Comparison of ENCODE assay signal across 8 cellular contexts in the genomic region with DNA sequence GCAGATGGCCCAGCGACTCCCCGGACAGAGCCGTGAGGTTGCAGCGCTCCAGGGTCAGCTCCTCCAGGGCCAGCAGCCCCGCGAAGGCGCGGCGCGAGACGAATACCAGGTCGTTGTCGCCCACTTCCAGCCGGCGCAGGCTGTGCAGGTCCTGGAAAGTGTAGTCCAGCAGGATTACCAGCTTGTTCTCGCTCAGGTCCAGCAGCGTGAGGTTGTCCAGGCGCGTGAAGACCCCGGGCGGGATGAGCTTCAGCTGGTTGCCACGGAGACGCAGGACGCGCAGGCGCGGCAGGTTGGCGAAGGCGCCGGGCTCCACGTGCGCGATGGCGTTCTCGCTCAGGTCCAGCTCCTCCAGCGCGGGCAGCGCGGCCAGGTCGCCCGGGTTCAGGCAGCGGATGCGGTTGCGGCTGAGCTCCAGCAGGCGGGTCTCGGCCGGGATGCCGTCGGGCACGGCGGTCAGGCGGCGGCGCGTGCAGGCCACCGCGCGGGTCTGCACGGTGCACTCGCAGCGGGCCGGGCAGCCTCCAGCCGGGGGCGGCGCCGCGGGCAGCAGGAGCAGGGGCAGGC. TPM values are rescaled to one million over a fixed set of nuclear protein-coding genes. Genes with fewer than 3 reads are reported as not detected.
A peak's percentile ranks its signal among the peaks of the same experiment; 100 is the strongest.
DNase-seq lines count a peak whose midpoint lies in the region; ATAC-seq and TF ChIP-seq lines count a peak whose summit lies in the region.

No MANE protein-coding gene starts in this region.

- H2AFZ ChIP-seq in SU-DHL-6 (ENCODE audit: low read depth, low read length, severe bottlenecking) = no peak overlapping the region

- no peaks in the 10 kb centered on the region for H4K20me1 ChIP-seq in SU-DHL-6 (ENCODE audit: low read depth, low read length)

- H3K79me2 ChIP-seq in SU-DHL-6 (ENCODE audit: insufficient read depth, low read length) = no peaks in the 10 kb centered on the region

- H3K27me3 Mint-ChIP-seq in T-helper 2 cell treated with Interferon-gamma antibody and Interleukin-4, amounts not matched to agents 5 μg/mL and 100 μg/mL, for 36 hours (ENCODE audit: low read depth) = no peaks in the 10 kb centered on the region

- H3K27ac ChIP-seq in SU-DHL-6 (ENCODE audit: low read depth, low read length) = no peak overlapping the region
- peak overlapping the region in 1 of 5 donors; percentile 84 for H3K27ac ChIP-seq in stomach

- no peak for TF ChIP-seq POLR2A in stomach (IDR thresholded peaks at IDR 0.05)

- H3K27me3 ChIP-seq in SU-DHL-6 (ENCODE audit: low read length) (no peaks in the 10 kb centered on the region), stomach (peaks cover 17 to 94% (median 55%) of the 10 kb centered on the region in 3 donors)

- no peak overlapping the region for H3K9ac ChIP-seq in SU-DHL-6 (ENCODE audit: low read length)

- no peak for TF ChIP-seq EP300 in stomach (IDR thresholded peaks at IDR 0.05)

- TF ChIP-seq CTCF in SU-DHL-6 (IDR thresholded peaks at IDR 0.05; ENCODE audit: insufficient read depth, low read length, poor library complexity, severe bottlenecking) (no peak), stomach (IDR thresholded peaks at IDR 0.05) (no peak)

- H3K4me3 Mint-ChIP-seq in T-helper 2 cell treated with Interferon-gamma antibody and Interleukin-4, amounts not matched to agents 5 μg/mL and 100 μg/mL, for 36 hours = peak overlapping the region; percentile 79

- DNase-seq in T-helper 2 cell treated with Interferon-gamma antibody and Interleukin-4, amounts not matched to agents 5 μg/mL and 100 μg/mL, for 36 hours (ENCODE audit: low spot score) = no peak
- DNase-seq in T-helper 2 cell (no peak), iPS-NIHi7 (ENCODE audit: extremely low spot score) (peak; percentile 69), stomach (no peak), foreskin melanocyte (no peak)

- H3K36me3 ChIP-seq in SU-DHL-6 (ENCODE audit: low read length) (no peaks in the 10 kb centered on the region), stomach (no peaks in the 10 kb centered on the region)

- H3K4me1 ChIP-seq in stomach = peaks cover 28 to 54% (median 42%) of the 10 kb centered on the region in 4 donors

- H3K4me2 ChIP-seq in SU-DHL-6 (ENCODE audit: low read depth, low read length, poor library complexity, severe bottlenecking) = peak overlapping the region; percentile 68

- H3F3A ChIP-seq in SU-DHL-6 (ENCODE audit: insufficient read depth) = 0 out of 2 replicates have a peak, but pooled peaks cover 3% of the 10 kb centered on the region

- peaks cover 17% of the 10 kb centered on the region for H3K4me1 Mint-ChIP-seq in T-helper 2 cell treated with Interferon-gamma antibody and Interleukin-4, amounts not matched to agents 5 μg/mL and 100 μg/mL, for 36 hours (ENCODE audit: low read depth)

- WGBS in stomach, 5 donors = 6 to 45% (median 13%) methylated on average over 30 to 67 of the region's 67 CpGs

- H3K4me3 ChIP-seq in SU-DHL-6 (ENCODE audit: insufficient read depth, low read length, poor library complexity, severe bottlenecking) = no peak overlapping the region
- H3K4me3 ChIP-seq in stomach = peak overlapping the region; percentile 41 to 56 (median 44)

- ATAC-seq in HG03280 (IDR thresholded peaks at IDR 0.05; ENCODE audit: unreplicated experiment) (no peak), HG02678 (IDR thresholded peaks at IDR 0.05; ENCODE audit: unreplicated experiment) (no peak)

- no peaks in the 10 kb centered on the region for H3K9me3 ChIP-seq in SU-DHL-6 (ENCODE audit: insufficient read depth, low read length)
- H3K9me3 ChIP-seq in stomach = no peaks in the 10 kb centered on the region

- intact Hi-C loops in stomach (cut with DNase I; ENCODE audit: low total_unique reads) = no loop called here

- H3K9me3 Mint-ChIP-seq in T-helper 2 cell treated with Interferon-gamma antibody and Interleukin-4, amounts not matched to agents 5 μg/mL and 100 μg/mL, for 36 hours = no peaks in the 10 kb centered on the region

- H3K9me2 ChIP-seq in SU-DHL-6 (replicated peaks; ENCODE audit: insufficient read depth, low read length) = no peaks in the 10 kb centered on the region

- no peak overlapping the region for H3K27ac Mint-ChIP-seq in T-helper 2 cell treated with Interferon-gamma antibody and Interleukin-4, amounts not matched to agents 5 μg/mL and 100 μg/mL, for 36 hours

- H3K36me3 Mint-ChIP-seq in T-helper 2 cell treated with Interferon-gamma antibody and Interleukin-4, amounts not matched to agents 5 μg/mL and 100 μg/mL, for 36 hours (ENCODE audit: low read depth) = peaks cover 26% of the 10 kb centered on the region

RNA-seq across cellular contexts. Expression of a gene that starts 9.3 kb away (rescaled TPM):
- total RNA-seq in stomach = 1 to 10 TPM in 1 of 5 donors, under 1 TPM in 1, not detected in 3; 0.87 to 1.4 TPM
- polyA plus RNA-seq in stomach = under 1 TPM in 2 of 3 donors, not detected in 1; 0.15 to 0.31 TPM

RNA-seq across cellular contexts. Expression of a gene that starts 16.7 kb away (rescaled TPM):
- not detected for total RNA-seq in stomach
- polyA plus RNA-seq in stomach = not detected

RNA-seq across cellular contexts. Expression of a gene that starts 35.1 kb away (rescaled TPM):
- under 1 TPM in 1 of 5 donors, not detected in 4; 0.58 TPM for total RNA-seq in stomach
- polyA plus RNA-seq in stomach = under 1 TPM in 2 of 3 donors, not detected in 1; 0.68 to 0.75 TPM

RNA-seq across cellular contexts. Expression of a gene that starts 37.1 kb away (rescaled TPM):
- 10 to 100 TPM in 4 of 5 donors, 1 to 10 TPM in 1; 9.8 to 93.1 (median 17.4) TPM for total RNA-seq in stomach
- 100 to 1,000 TPM; 196 to 332 (median 214) TPM for polyA plus RNA-seq in stomach

RNA-seq across cellular contexts. Expression of a gene that starts 37.2 kb away (rescaled TPM):
- 100 to 1,000 TPM in 2 of 5 donors, 10 to 100 TPM in 3; 69.3 to 450 (median 97.4) TPM for total RNA-seq in stomach
- polyA plus RNA-seq in stomach = 10 to 100 TPM; 13.6 to 31.4 (median 29.0) TPM
